In the genomic region with DNA sequence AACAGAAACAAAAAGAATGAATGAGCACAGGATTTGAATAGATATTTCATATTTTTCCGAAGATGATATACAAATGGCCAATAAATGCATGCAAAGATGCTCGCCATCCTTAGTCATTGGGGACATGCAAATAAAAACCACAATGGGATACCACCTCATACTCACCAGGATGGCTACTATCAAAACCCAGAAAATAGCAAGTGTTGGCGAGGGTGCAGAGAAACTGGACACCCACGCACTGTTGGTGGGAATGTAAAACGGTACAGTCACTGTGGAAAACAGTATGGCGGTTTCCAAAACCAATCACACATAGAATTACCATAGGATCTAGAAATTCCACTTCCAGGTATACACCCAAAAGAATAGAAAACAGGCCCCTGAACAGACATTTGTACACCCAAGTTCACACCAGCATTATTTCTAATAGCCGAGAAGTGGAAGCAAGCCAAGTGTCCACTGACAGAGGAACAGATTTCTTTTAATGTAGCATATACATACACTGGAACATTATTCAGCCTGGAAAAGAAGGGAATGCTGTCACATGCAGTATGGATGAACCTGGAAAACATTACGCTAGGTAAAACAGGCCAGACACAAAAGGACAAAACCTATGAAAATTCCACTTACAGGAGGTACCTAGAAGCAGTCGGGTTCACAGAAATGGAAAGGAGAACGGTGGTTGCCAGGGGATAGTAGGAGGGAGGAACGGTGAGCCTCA, we compare ENCODE assay signal across 8 cellular contexts. TPM values are rescaled to one million over a fixed set of nuclear protein-coding genes. Genes with fewer than 3 reads are reported as not detected.
A peak's percentile ranks its signal among the peaks of the same experiment; 100 is the strongest.
DNase-seq lines count a peak whose midpoint lies in the region; TF ChIP-seq lines count a peak whose summit lies in the region.

No MANE protein-coding gene starts in this region.

- TF ChIP-seq CTCF in OCI-LY3 (IDR thresholded peaks at IDR 0.05; ENCODE audit: low read depth, low read length) = no peak
- TF ChIP-seq CTCF in osteoblast (IDR thresholded peaks at IDR 0.05; ENCODE audit: extremely low read depth, low read depth, low read length) = no peak
- TF ChIP-seq CTCF in thyroid gland (IDR thresholded peaks at IDR 0.05) = no peak

- H3K4me3 ChIP-seq in CD8-positive, alpha-beta memory T cell (ENCODE audit: low read length) = peak overlapping the region; percentile 77
- peak overlapping the region; percentile 95 for H3K4me3 ChIP-seq in OCI-LY3 (ENCODE audit: low read length)
- peak overlapping the region; percentile 79 for H3K4me3 ChIP-seq in effector memory CD4-positive, alpha-beta T cell (ENCODE audit: insufficient read depth, low read depth, low read length, poor library complexity, severe bottlenecking)
- peak overlapping the region; percentile 55 for H3K4me3 ChIP-seq in osteoblast (ENCODE audit: insufficient read depth, low read length)
- no peak overlapping the region for H3K4me3 ChIP-seq in thyroid gland (replicated peaks in 1 of 3)

- TF ChIP-seq POLR2A in thyroid gland (IDR thresholded peaks at IDR 0.05) = no peak

- H3K9ac ChIP-seq in OCI-LY3 (ENCODE audit: low read length) = peak overlapping the region; percentile 96

- peak overlapping the region; percentile 100 for H3K4me2 ChIP-seq in OCI-LY3 (ENCODE audit: low read length)
- peak overlapping the region; percentile 55 for H3K4me2 ChIP-seq in osteoblast (ENCODE audit: insufficient read depth, low read length)

- no peak overlapping the region for H2AFZ ChIP-seq in OCI-LY3 (ENCODE audit: low read depth, low read length)
- no peak overlapping the region for H2AFZ ChIP-seq in osteoblast (ENCODE audit: low read length)

- peaks cover 28% of the 10 kb centered on the region for H3K4me1 ChIP-seq in CD8-positive, alpha-beta memory T cell (ENCODE audit: insufficient read depth, low read length)
- peaks cover 13% of the 10 kb centered on the region for H3K4me1 ChIP-seq in OCI-LY3 (ENCODE audit: low read length)
- peaks cover 12% of the 10 kb centered on the region for H3K4me1 ChIP-seq in effector memory CD4-positive, alpha-beta T cell (ENCODE audit: control insufficient read depth, insufficient read depth, low read length, poor library complexity, severe bottlenecking)
- peaks cover 13% of the 10 kb centered on the region for H3K4me1 ChIP-seq in osteoblast (ENCODE audit: insufficient read depth, low read length)
- peaks cover 6 to 10% of the 10 kb centered on the region in 2 donors for H3K4me1 ChIP-seq in thyroid gland

- peak overlapping the region in 7 of 8 donors; percentile 26 to 87 (median 69) for H3K27ac Mint-ChIP-seq in CD8-positive, alpha-beta memory T cell

- DNase-seq in CD8-positive, alpha-beta memory T cell = no peak
- no peak for DNase-seq in effector memory CD4-positive, alpha-beta T cell
- DNase-seq in osteoblast (ENCODE audit: insufficient read length, low spot score, missing footprints) = no peak
- DNase-seq in thyroid gland = no peak
- DNase-seq in NCI-H510A treated with DMSO at 0.1 percent for 48 hours (lab: John Stamatoyannopoulos, UW) = no peak
- DNase-seq in NCI-H2196 (lab: John Stamatoyannopoulos, UW; ENCODE audit: unreplicated experiment) = no peak
- DNase-seq in activated CD8-positive, alpha-beta memory T cell treated with anti-CD3 and anti-CD28 coated beads, Interleukin-2, amount 50 U/mL, for 48 hours = no peak

- H3K36me3 Mint-ChIP-seq in CD8-positive, alpha-beta memory T cell = peaks cover 0 to 63% (median 8%) of the 10 kb centered on the region in 3 donors

- H3K36me3 ChIP-seq in CD8-positive, alpha-beta memory T cell (ENCODE audit: insufficient read depth, low read length) = no peaks in the 10 kb centered on the region
- H3K36me3 ChIP-seq in OCI-LY3 (replicated peaks; ENCODE audit: low read depth, low read length) (peaks cover 46% of the 10 kb centered on the region), osteoblast (ENCODE audit: insufficient read depth, low read length) (peaks cover 3% of the 10 kb centered on the region), thyroid gland (peaks cover 0 to 4% of the 10 kb centered on the region in 2 donors)
- peaks cover 6% of the 10 kb centered on the region for H3K36me3 ChIP-seq in effector memory CD4-positive, alpha-beta T cell (ENCODE audit: control insufficient read depth, insufficient read depth, low read length)

- H3K79me2 ChIP-seq in OCI-LY3 (ENCODE audit: low read length) (peaks cover 85% of the 10 kb centered on the region), osteoblast (ENCODE audit: insufficient read depth, low read length) (peaks cover 71% of the 10 kb centered on the region)

- 80 to 82% methylated on average over 11 of the region's 11 CpGs for WGBS in thyroid gland, 2 donors

- H3K9me3 ChIP-seq in CD8-positive, alpha-beta memory T cell (ENCODE audit: low read length) = no peaks in the 10 kb centered on the region
- H3K9me3 ChIP-seq in OCI-LY3 (ENCODE audit: insufficient read depth, low read length) = no peaks in the 10 kb centered on the region
- no peaks in the 10 kb centered on the region for H3K9me3 ChIP-seq in effector memory CD4-positive, alpha-beta T cell (ENCODE audit: control insufficient read depth, low read length)
- no peaks in the 10 kb centered on the region for H3K9me3 ChIP-seq in osteoblast (ENCODE audit: low read depth, low read length)
- no peaks in the 10 kb centered on the region for H3K9me3 ChIP-seq in thyroid gland

- H3K27me3 ChIP-seq in CD8-positive, alpha-beta memory T cell (ENCODE audit: insufficient read depth, low read length, poor library complexity, severe bottlenecking) = no peaks in the 10 kb centered on the region
- H3K27me3 ChIP-seq in OCI-LY3 (ENCODE audit: low read depth, low read length) (no peaks in the 10 kb centered on the region), osteoblast (ENCODE audit: insufficient read depth, low read length) (no peaks in the 10 kb centered on the region), thyroid gland (no peaks in the 10 kb centered on the region)
- no peaks in the 10 kb centered on the region for H3K27me3 ChIP-seq in effector memory CD4-positive, alpha-beta T cell (replicated peaks; ENCODE audit: control insufficient read depth, insufficient read depth, low read length, poor library complexity, severe bottlenecking)

- H3K27ac ChIP-seq in CD8-positive, alpha-beta memory T cell (ENCODE audit: low read depth, low read length) = peak overlapping the region; percentile 82
- peak overlapping the region; percentile 95 for H3K27ac ChIP-seq in OCI-LY3 (ENCODE audit: low read length)
- H3K27ac ChIP-seq in effector memory CD4-positive, alpha-beta T cell (ENCODE audit: insufficient read depth, low read length, poor library complexity, severe bottlenecking) = no peak overlapping the region
- peak overlapping the region; percentile 21 for H3K27ac ChIP-seq in osteoblast (ENCODE audit: low read depth, low read length)
- H3K27ac ChIP-seq in thyroid gland = no peak overlapping the region

- no peaks in the 10 kb centered on the region for H3K9me3 Mint-ChIP-seq in CD8-positive, alpha-beta memory T cell

- CTCF ChIA-PET in CD8-positive, alpha-beta memory T cell (lab: Charles Lee) = no interaction called here

- peaks cover 54 to 76% (median 56%) of the 10 kb centered on the region in 3 donors for H3K4me1 Mint-ChIP-seq in CD8-positive, alpha-beta memory T cell

- H4K20me1 ChIP-seq in OCI-LY3 (ENCODE audit: insufficient read depth, low read length) = peaks cover 53% of the 10 kb centered on the region
- peaks cover 12% of the 10 kb centered on the region for H4K20me1 ChIP-seq in osteoblast (ENCODE audit: insufficient read depth, low read length)

- peak overlapping the region; percentile 96 to 100 (median 99) for H3K4me3 Mint-ChIP-seq in CD8-positive, alpha-beta memory T cell

- POLR2A ChIA-PET in CD8-positive, alpha-beta memory T cell (lab: Charles Lee) = no interaction called here

- intact Hi-C loops in thyroid gland (cut with DNase I) = no loop called here

- H3K27me3 Mint-ChIP-seq in CD8-positive, alpha-beta memory T cell = no peaks in the 10 kb centered on the region

RNA-seq across cellular contexts. Expression of a gene that starts 3.6 kb away (rescaled TPM):
- 10 to 100 TPM; 29.8 to 31.1 TPM for total RNA-seq in CD8-positive, alpha-beta memory T cell
- polyA plus RNA-seq in CD8-positive, alpha-beta memory T cell = 12.9 TPM
- total RNA-seq in osteoblast (21.7 and 24.8 TPM in 2 replicates), thyroid gland (10 to 100 TPM; 14.7 to 21.3 (median 17.9) TPM)

RNA-seq across cellular contexts. Expression of a gene that starts 15.2 kb away (rescaled TPM):
- not detected for total RNA-seq in CD8-positive, alpha-beta memory T cell
- polyA plus RNA-seq in CD8-positive, alpha-beta memory T cell = not detected
- not detected in 2 replicates for total RNA-seq in osteoblast
- not detected for total RNA-seq in thyroid gland

Comparison
In these comparisons a context has a peak if more than half of its experiments do, and no peak if none do; other contexts are left out.
1. H3K27ac ChIP-seq: peak in CD8-positive, alpha-beta memory T cell (single experiment), OCI-LY3 (single experiment) and osteoblast (single experiment); none in effector memory CD4-positive, alpha-beta T cell (single experiment) and thyroid gland (0 of 3).
2. H3K4me3 ChIP-seq: peak in CD8-positive, alpha-beta memory T cell (single experiment), OCI-LY3 (single experiment), effector memory CD4-positive, alpha-beta T cell (single experiment) and osteoblast (single experiment); none in thyroid gland (0 of 3).